Comparison of ENCODE assay signal across 8 cellular contexts in the genomic region with DNA sequence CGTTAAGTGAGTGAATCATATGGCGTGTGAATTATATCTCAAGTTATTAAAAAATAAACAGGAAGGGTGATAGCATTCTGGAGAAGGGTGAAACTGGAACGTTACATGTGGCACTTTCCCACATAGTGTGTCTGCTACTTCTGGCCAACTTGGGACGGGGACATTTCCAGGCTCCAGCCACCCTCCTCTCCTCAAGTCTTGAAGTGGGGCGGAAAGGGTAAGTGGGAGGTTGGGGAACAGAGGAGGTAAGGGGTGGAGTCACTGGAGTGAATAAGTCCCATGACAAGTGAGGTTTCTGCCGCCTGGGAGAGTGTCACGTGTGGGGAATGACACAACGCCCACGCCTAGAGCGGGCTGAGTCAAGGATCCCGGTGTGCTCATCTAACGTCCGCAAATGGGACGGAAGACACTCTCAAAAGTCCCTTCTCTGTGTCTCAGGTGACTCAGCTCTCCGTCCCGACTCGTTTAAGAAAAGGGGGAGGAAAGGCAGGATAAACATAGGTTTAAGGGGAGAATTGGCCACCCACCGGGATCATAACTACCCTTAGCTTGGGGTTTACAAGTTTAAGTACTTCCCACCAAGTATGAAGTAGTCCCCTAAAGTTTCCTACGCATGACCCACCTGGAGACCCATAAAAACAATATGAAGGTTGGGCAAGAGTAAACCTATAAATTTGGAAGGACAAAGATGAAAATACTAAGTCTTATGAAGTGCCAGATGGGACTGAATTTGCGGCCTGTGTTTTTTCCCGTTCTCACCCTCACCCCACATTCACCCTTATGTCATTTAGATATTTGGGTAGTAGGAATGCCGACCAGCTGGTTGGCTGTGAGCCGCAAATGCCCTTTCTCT. TPM values are rescaled to one million over a fixed set of nuclear protein-coding genes. Genes with fewer than 3 reads are reported as not detected.
DNase-seq lines count a peak whose midpoint lies in the region; ATAC-seq and TF ChIP-seq lines count a peak whose summit lies in the region.

No MANE protein-coding gene starts in this region.

- CTCF ChIA-PET in Caco-2 (lab: Charles Lee) = interaction anchor here (1.4 to 3.2 kb wide), 2 partner anchors 32 to 65 kb away, joined by 6 to 20 read pairs; a partner anchor contains a TSS

- no TSS peak for BruUV-seq in Caco-2 (replicated peaks; lab: Mats Ljungman, UMichigan)

- DNase-seq in Caco-2 (peak; percentile 89 to 96), GM23338 (ENCODE audit: low spot score) (peak; percentile 82), NCI-H2029 (lab: John Stamatoyannopoulos, UW) (peak; percentile 52), islet precursor cell (peak; percentile 98), spleen (peak; percentile 90), DMS114 treated with DMSO at 0.1 percent for 48 hours (lab: John Stamatoyannopoulos, UW; ENCODE audit: unreplicated experiment) (no peak)
- peak; percentile 30 for DNase-seq in central memory CD4-positive, alpha-beta T cell

- peak overlapping the region; percentile 88 for H3K4me2 ChIP-seq in GM23338

- no peaks in the 10 kb centered on the region for H3K36me3 ChIP-seq in Caco-2 (ENCODE audit: control insufficient read depth, insufficient read depth, low read length)
- H3K36me3 ChIP-seq in GM23338 (ENCODE audit: insufficient read depth) = no peaks in the 10 kb centered on the region
- H3K36me3 ChIP-seq in spleen = no peaks in the 10 kb centered on the region

- peaks cover 10% of the 10 kb centered on the region for H4K20me1 ChIP-seq in GM23338 (replicated peaks; ENCODE audit: insufficient read depth)

- H2AFZ ChIP-seq in GM23338 = peak overlapping the region; percentile 84

- H3K4me1 Mint-ChIP-seq in Caco-2 (ENCODE audit: low read depth, unreplicated experiment) = peaks cover 31% of the 10 kb centered on the region
- H3K4me1 Mint-ChIP-seq in GM23338 = peaks cover 20% of the 10 kb centered on the region

- H3K27ac ChIP-seq in GM23338 (ENCODE audit: low read depth) (peak overlapping the region; percentile 98), spleen (peak overlapping the region; percentile 95 to 100 (median 99))

- H3K79me2 ChIP-seq in GM23338 (replicated peaks; ENCODE audit: insufficient read depth) = peaks cover 29% of the 10 kb centered on the region

- peak overlapping the region; percentile 58 for H3K4me3 ChIP-seq in Caco-2 (ENCODE audit: low read depth, low read length)
- peak overlapping the region; percentile 66 for H3K4me3 ChIP-seq in GM23338
- peak overlapping the region; percentile 35 to 92 (median 60) for H3K4me3 ChIP-seq in spleen

- H3K27me3 Mint-ChIP-seq in Caco-2 (ENCODE audit: insufficient read depth, unreplicated experiment) (no peaks in the 10 kb centered on the region), GM23338 (ENCODE audit: insufficient read depth, low read depth, poor library complexity) (peaks cover 1% of the 10 kb centered on the region)

- no peaks in the 10 kb centered on the region for H3K27me3 ChIP-seq in Caco-2 (replicated peaks; ENCODE audit: control insufficient read depth, insufficient read depth, low read length)
- no peaks in the 10 kb centered on the region for H3K27me3 ChIP-seq in GM23338 (ENCODE audit: insufficient read depth)
- H3K27me3 ChIP-seq in spleen (replicated peaks in 1 of 7) = no peaks in the 10 kb centered on the region

- ATAC-seq in GM23338 = peak; percentile 35
- ATAC-seq in activated CD4-positive, CD25-positive, alpha-beta regulatory T cell treated with anti-CD3 and anti-CD28 coated beads, Interleukin-2, amount 50 U/mL, for 24 hours = peak; percentile 67 to 72

- H3F3A ChIP-seq in GM23338 (replicated peaks; ENCODE audit: low read depth) = no peaks in the 10 kb centered on the region; the same call in 1 of the 2 replicates

- H3K9me2 ChIP-seq in GM23338 (ENCODE audit: insufficient read depth) = no peaks in the 10 kb centered on the region

- H3K4me1 ChIP-seq in Caco-2 (peaks cover 42% of the 10 kb centered on the region), GM23338 (ENCODE audit: insufficient read depth) (peaks cover 20% of the 10 kb centered on the region), spleen (peaks cover 21 to 45% (median 39%) of the 10 kb centered on the region in 6 donors)

- 18 to 20% (median 19%) methylated on average over 23 of the region's 23 CpGs for WGBS in spleen, 5 donors

- no peaks in the 10 kb centered on the region for H3K9me3 Mint-ChIP-seq in Caco-2 (ENCODE audit: unreplicated experiment)
- no peaks in the 10 kb centered on the region for H3K9me3 Mint-ChIP-seq in GM23338

- TF ChIP-seq POLR2A in spleen (IDR thresholded peaks at IDR 0.05) = peak in 2 of 3 donors; percentile 56 to 67

- POLR2A ChIA-PET in Caco-2 (lab: Charles Lee) = interaction anchor here (0.6 to 2.7 kb wide), 9 partner anchors 11 to 254 kb away, joined by 3 to 42 read pairs (median 5); a partner anchor contains a TSS

- no peaks in the 10 kb centered on the region for H3K9me3 ChIP-seq in Caco-2
- H3K9me3 ChIP-seq in spleen = no peaks in the 10 kb centered on the region

- TF ChIP-seq CTCF in Caco-2 (IDR thresholded peaks at IDR 0.05; ENCODE audit: insufficient read depth in 1 of 2, low read depth in 1 of 2, low read length in 1 of 2, severe bottlenecking in 1 of 2, unreplicated experiment in 1 of 2) = no peak
- no peak for TF ChIP-seq CTCF in GM23338 (conservative IDR thresholded peaks at IDR 0.05; ENCODE audit: low read depth in 2 of 2)
- TF ChIP-seq CTCF in spleen (IDR thresholded peaks at IDR 0.05 in 8 of 11, conservative IDR thresholded peaks at IDR 0.05 in 3 of 11) = peak in 1 of 11 experiments; percentile 16

- H3K4me3 Mint-ChIP-seq in Caco-2 (ENCODE audit: unreplicated experiment) (peak overlapping the region; percentile 96), GM23338 (peak overlapping the region; percentile 95)

- intact Hi-C loops in Caco-2 (cut with micrococcal nuclease; ENCODE audit: unreplicated experiment) (loop anchor here (1.0 kb wide), 1 partner anchor 31 kb away; a partner anchor contains a TSS), spleen (cut with DNase I; ENCODE audit: low total_unique reads) (no loop called here)

- H3K27ac Mint-ChIP-seq in Caco-2 (ENCODE audit: unreplicated experiment) = peak overlapping the region; percentile 99
- peak overlapping the region; percentile 100 for H3K27ac Mint-ChIP-seq in GM23338

- H3K36me3 Mint-ChIP-seq in Caco-2 (ENCODE audit: insufficient read depth, unreplicated experiment) (peaks cover 45% of the 10 kb centered on the region), GM23338 (ENCODE audit: low read depth) (no peaks in the 10 kb centered on the region)

TF ChIP-seq in GM23338, 12 proteins besides CTCF, POLR2A, EP300 and RAD21:
- no peak for TF ChIP-seq EZH2phosphoT487 (IDR thresholded peaks at IDR 0.05; ENCODE audit: unreplicated experiment)
- TF ChIP-seq CREB1 (CRISPR knock-in tag; IDR thresholded peaks at IDR 0.05; ENCODE audit: low read depth) = 0 out of 2 replicates have a peak, but pooled peaks have one; percentile 47
TF ChIP-seq in GM23338: peak in this region for 1.

RNA-seq across cellular contexts. Expression of a gene that starts 1.2 kb away (rescaled TPM):
- total RNA-seq in Caco-2 (2022) (130 and 142 TPM in 2 replicates), spleen (10 to 100 TPM; 69.7 to 94.6 (median 87.1) TPM)
- 45.0 and 62.3 TPM in 2 replicates for total RNA-seq in GM23338 (2014; rRNA removed; shearing (Covaris generic))
- polyA plus RNA-seq in GM23338 (2016; fragmentation: Nextera tagmentation; extraction: Ambion mirVana) (13.7 and 15.1 TPM in 2 replicates), spleen (10 to 100 TPM; 10.7 to 12.9 (median 11.2) TPM)

RNA-seq across cellular contexts. Expression of a gene that starts 31.5 kb away (rescaled TPM):
- 278 and 336 TPM in 2 replicates for total RNA-seq in Caco-2 (2022)
- total RNA-seq in GM23338 (2014; rRNA removed; shearing (Covaris generic)) = 159 and 185 TPM in 2 replicates
- polyA plus RNA-seq in GM23338 (2016; fragmentation: Nextera tagmentation; extraction: Ambion mirVana) = 534 and 579 TPM in 2 replicates
- total RNA-seq in spleen = 10 to 100 TPM; 21.2 to 66.0 (median 32.7) TPM
- 100 to 1,000 TPM in 2 of 3 donors, 10 to 100 TPM in 1; 68.4 to 142 (median 103) TPM for polyA plus RNA-seq in spleen

RNA-seq across cellular contexts. Expression of a gene that starts 44.4 kb away (rescaled TPM):
- total RNA-seq in Caco-2 (2022) (734 and 821 TPM in 2 replicates), spleen (100 to 1,000 TPM; 209 to 316 (median 272) TPM)
- 636 and 667 TPM in 2 replicates for total RNA-seq in GM23338 (2014; rRNA removed; shearing (Covaris generic))
- polyA plus RNA-seq in GM23338 (2016; fragmentation: Nextera tagmentation; extraction: Ambion mirVana) (939 and 961 TPM in 2 replicates), spleen (100 to 1,000 TPM; 672 to 746 (median 729) TPM)
